11 cellular contexts compared by ENCODE assay signal in genomic region chr5:176784218-176785165, GRCh38. TPM values are rescaled to one million over a fixed set of nuclear protein-coding genes. Genes with fewer than 3 reads are reported as not detected.
A peak's percentile ranks its signal among the peaks of the same experiment; 100 is the strongest.
DNase-seq lines count a peak whose midpoint lies in the region; ATAC-seq and TF ChIP-seq lines count a peak whose summit lies in the region.
"Had no signal": no experiment of that assay in that cellular context is flagged by ENCODE, and none has a peak within 500 bp of the region (broad histone marks: within the 10 kb centered on the region; RNA-seq: fewer than 3 reads in every experiment).

No MANE protein-coding gene starts in this region.

- no peaks in the 10 kb centered on the region for H3K36me3 ChIP-seq in MG63
- H3K36me3 ChIP-seq in brain microvascular endothelial cell (replicated peaks) = no peaks in the 10 kb centered on the region

- no peak overlapping the region for H3K27ac ChIP-seq in brain microvascular endothelial cell
- no peak overlapping the region for H3K27ac ChIP-seq in right cardiac atrium (ENCODE audit: low read length)
- H3K27ac ChIP-seq: VCaP had no signal

- no peak for ATAC-seq in right cardiac atrium
- ATAC-seq in HG03108 (IDR thresholded peaks at IDR 0.05; ENCODE audit: unreplicated experiment) = no peak
- ATAC-seq in GM19452 (IDR thresholded peaks at IDR 0.05; ENCODE audit: unreplicated experiment) = no peak

- no peaks in the 10 kb centered on the region for H3K4me1 ChIP-seq in right cardiac atrium (ENCODE audit: control insufficient read depth, insufficient read depth, low read length)

- peak; percentile 16 for DNase-seq in COLO829 (ENCODE audit: low spot score)
- DNase-seq in MG63 = peak; percentile 92
- DNase-seq in brain microvascular endothelial cell = peak; percentile 64
- DNase-seq in kidney tubule cell (ENCODE audit: low spot score) = peak; percentile 98
- no peak for DNase-seq in right cardiac atrium
- no peak for DNase-seq in amniotic stem cell (lab: John Stamatoyannopoulos, UW)
- DNase-seq: immature natural killer cell, NCI-H1930 had no signal

- in situ Hi-C loops in brain microvascular endothelial cell (cut with HindIII; ENCODE audit: low pct_ligation_motif_present, low sequenced_read_pairs) = no loop called here

- 21% methylated on average over 15 of the region's 15 CpGs for WGBS in right cardiac atrium

- no peak for TF ChIP-seq CTCF in brain microvascular endothelial cell (IDR thresholded peaks at IDR 0.05; ENCODE audit: low read depth, low read length, missing control alignments)

- H3K9me3 ChIP-seq in MG63 (no peaks in the 10 kb centered on the region), right cardiac atrium (ENCODE audit: control insufficient read depth, low read length) (no peaks in the 10 kb centered on the region)

- H3K27me3 ChIP-seq in MG63 (no peaks in the 10 kb centered on the region), brain microvascular endothelial cell (replicated peaks) (peaks cover 26% of the 10 kb centered on the region), right cardiac atrium (ENCODE audit: control insufficient read depth, insufficient read depth) (no peaks in the 10 kb centered on the region)

- intact Hi-C loops in right cardiac atrium (cut with DNase I) = no loop called here

- H3K4me3 ChIP-seq in MG63 (no peak overlapping the region), brain microvascular endothelial cell (ENCODE audit: low read depth, low read length) (no peak overlapping the region), right cardiac atrium (ENCODE audit: low read length) (no peak overlapping the region)

RNA-seq across cellular contexts. Expression of gene UNC5A, which starts 25.9 kb away (rescaled TPM):
- not detected in 2 replicates for total RNA-seq in MG63 (2014; rRNA removed; shearing (Covaris generic); ENCODE audit: low replicate concordance)
- under 1 TPM; 0.17 to 0.85 (median 0.44) TPM for total RNA-seq in right cardiac atrium
- 0.68 TPM for polyA plus RNA-seq in right cardiac atrium
- polyA plus RNA-seq: immature natural killer cell had no signal

Comparison
In these comparisons a context has a peak if more than half of its experiments do, and no peak if none do; other contexts are left out.
1. DNase-seq: peak in COLO829 (single experiment), MG63 (single experiment), brain microvascular endothelial cell (single experiment) and kidney tubule cell (single experiment); none in right cardiac atrium (0 of 3) and amniotic stem cell (single experiment).